ENCODE assay signal across 30 cellular contexts in the genomic region with DNA sequence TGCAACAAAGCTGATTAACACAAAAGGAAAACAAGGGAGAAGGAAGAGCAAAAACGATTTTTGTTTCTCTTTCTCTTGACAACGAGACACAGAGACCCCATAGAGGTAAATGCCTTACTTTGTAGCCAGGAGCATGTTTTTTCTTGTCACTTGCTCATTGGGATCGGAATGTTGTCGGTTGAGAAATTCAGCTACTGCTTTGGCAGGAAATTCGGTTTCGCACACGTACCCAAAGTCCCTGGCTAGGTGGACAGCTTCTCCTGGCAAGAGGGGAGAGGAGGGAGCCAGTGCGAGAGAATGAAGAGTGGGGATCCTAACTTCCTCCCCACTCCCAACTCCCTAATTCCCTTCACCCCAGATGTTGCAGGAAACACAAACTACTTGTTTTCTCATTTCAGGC. TPM values are rescaled to one million over a fixed set of nuclear protein-coding genes. Genes with fewer than 3 reads are reported as not detected.
DNase-seq lines count a peak whose midpoint lies in the region; ATAC-seq and TF ChIP-seq lines count a peak whose summit lies in the region.
"Had no signal": no experiment of that assay in that cellular context is flagged by ENCODE, and none has a peak within 500 bp of the region (broad histone marks: within the 10 kb centered on the region; RNA-seq: fewer than 3 reads in every experiment).

No MANE protein-coding gene starts in this region.

- peaks cover 9 to 35% (median 10%) of the 10 kb centered on the region in 3 donors for H3K9me3 Mint-ChIP-seq in T-cell
- H3K9me3 Mint-ChIP-seq: nephron progenitor cell had no signal

- no peaks in the 10 kb centered on the region for H3K27me3 ChIP-seq in esophagus (ENCODE audit: control insufficient read depth in 1 of 2, insufficient read depth in 2 of 2, low read length in 2 of 2)
- peaks cover 52% of the 10 kb centered on the region for H3K27me3 ChIP-seq in BE2C
- H3K27me3 ChIP-seq: MG63 had no signal

- H3K27ac ChIP-seq in RWPE1 (peak overlapping the region; percentile 76), esophagus (ENCODE audit: low read depth in 2 of 2, low read length in 1 of 2) (peak overlapping the region; percentile 17 to 47), skin epidermis (peak overlapping the region in 13 of 21 experiments; percentile 7 to 78 (median 48))
- H3K27ac ChIP-seq: BLaER1, right lobe of liver, tibial nerve had no signal

- H3K4me1 ChIP-seq in esophagus (ENCODE audit: control insufficient read depth in 2 of 2, insufficient read depth in 2 of 2, low read length in 1 of 2) (peaks cover 6 to 8% of the 10 kb centered on the region in 2 donors), BE2C (no peaks in the 10 kb centered on the region)

- TF ChIP-seq CTCF in RWPE1 (conservative IDR thresholded peaks at IDR 0.05; ENCODE audit: low read depth), result no peak
- TF ChIP-seq CTCF in BE2C (IDR thresholded peaks at IDR 0.05; ENCODE audit: low read depth, low read length), result no peak

- POLR2A ChIA-PET in RWPE1 (lab: Yijun Ruan, JAX; ENCODE audit: low non-redundant PET) (interaction anchor here (0.6 to 1.0 kb wide), 2 partner anchors 15 to 23 kb away, joined by 4 to 6 read pairs; partner anchors contain the start of gene TFAP2A), T-cell (lab: Charles Lee) (no interaction called here)

- H3K4me3 Mint-ChIP-seq in T-cell, result no peak overlapping the region
- H3K4me3 Mint-ChIP-seq: activated CD8-positive, alpha-beta T cell treated with anti-CD3 and anti-CD28 coated beads for 36 hours; activated naive CD8-positive, alpha-beta T cell treated with anti-CD3 and anti-CD28 coated beads, Interleukin-2, amount 50 U/mL, for 24 hours; nephron progenitor cell; stimulated activated naive CD8-positive, alpha-beta T cell treated with anti-CD3 and anti-CD28 coated beads, Interleukin-15, amount 100 ng/mL, for 72 hours had no signal

- WGBS in esophagus, 2 donors, result 30 to 34% methylated on average over 8 of the region's 8 CpGs

- CTCF ChIA-PET in RWPE1 (lab: Yijun Ruan, JAX), result interaction anchor here (0.5 to 1.7 kb wide), 6 partner anchors 12 to 1149 kb away, joined by 3 to 4 read pairs (median 3); no protein-coding TSS in a partner anchor
- CTCF ChIA-PET in T-cell (lab: Charles Lee), result interaction anchor here in 1 of 2 donors (1.5 kb wide), 1 partner anchor 11 kb away, joined by 3 read pairs; no protein-coding TSS in a partner anchor

- ATAC-seq in T-cell (replicated peaks in 1 of 4), result no peak
- ATAC-seq: activated CD8-positive, alpha-beta T cell treated with anti-CD3 and anti-CD28 coated beads for 36 hours; activated naive CD8-positive, alpha-beta T cell treated with anti-CD3 and anti-CD28 coated beads, Interleukin-2, amount 50 U/mL, for 24 hours; esophagus mucosa; mucosa of descending colon; right lobe of liver; stimulated activated naive CD8-positive, alpha-beta T cell treated with anti-CD3 and anti-CD28 coated beads, Interleukin-15, amount 100 ng/mL, for 72 hours had no signal

- no peak overlapping the region for H3K27ac Mint-ChIP-seq in T-cell
- H3K27ac Mint-ChIP-seq: activated CD8-positive, alpha-beta T cell treated with anti-CD3 and anti-CD28 coated beads for 36 hours; activated naive CD8-positive, alpha-beta T cell treated with anti-CD3 and anti-CD28 coated beads, Interleukin-2, amount 50 U/mL, for 24 hours; nephron progenitor cell; stimulated activated naive CD8-positive, alpha-beta T cell treated with anti-CD3 and anti-CD28 coated beads, Interleukin-15, amount 100 ng/mL, for 72 hours had no signal

- H3K36me3 ChIP-seq in esophagus (ENCODE audit: control insufficient read depth in 2 of 2, insufficient read depth in 2 of 2, low read length in 1 of 2), result no peaks in the 10 kb centered on the region
- H3K36me3 ChIP-seq in BE2C, result no peaks in the 10 kb centered on the region
- H3K36me3 ChIP-seq: BLaER1, right lobe of liver, tibial nerve had no signal

- H3K4me1 Mint-ChIP-seq in T-cell, result peaks cover 0 to 14% (median 9%) of the 10 kb centered on the region in 3 donors

- DNase-seq in ELF-1 (ENCODE audit: low read depth, low spot score) (peak; percentile 63), RWPE1 (ENCODE audit: low spot score) (peak; percentile 72), DMS153 (lab: John Stamatoyannopoulos, UW) (no peak), GOT3 (lab: John Stamatoyannopoulos, UW) (no peak), BE2C (no peak), T-cell (no peak)
- DNase-seq: ACHN; activated CD4-positive, alpha-beta T cell treated with anti-CD3 and anti-CD28 coated beads for 1 hour; activated CD8-positive, alpha-beta T cell treated with anti-CD3 and anti-CD28 coated beads for 36 hours; activated gamma-delta T cell; activated naive CD8-positive, alpha-beta T cell treated with anti-CD3 and anti-CD28 coated beads, Interleukin-2, amount 50 U/mL, for 24 hours; activated T-cell treated with anti-CD3 and anti-CD28 coated beads for 4 hours; COR-L47; DMS79 treated with DMSO at 0.1 percent for 48 hours; hippocampal formation; MG63; mucosa of descending colon; NCI-H1417; NCI-H446; nephron progenitor cell; right lobe of liver; stimulated activated CD4-positive, alpha-beta T cell treated with anti-CD3 and anti-CD28 coated beads, Interleukin-15, amount 100 ng/mL, for 24 hours; stimulated activated naive CD8-positive, alpha-beta T cell treated with anti-CD3 and anti-CD28 coated beads, Interleukin-15, amount 100 ng/mL, for 72 hours; T-helper 1 cell had no signal

- H3K9me3 ChIP-seq in esophagus (ENCODE audit: control insufficient read depth in 2 of 2, insufficient read depth in 1 of 2, low read depth in 1 of 2, low read length in 1 of 2) (peaks cover 3 to 4% of the 10 kb centered on the region in 2 donors), BE2C (no peaks in the 10 kb centered on the region; the same call in 1 of the 2 replicates)
- H3K9me3 ChIP-seq: MG63, right lobe of liver, tibial nerve had no signal

- H3K27me3 Mint-ChIP-seq in T-cell, result peaks cover 54 to 58% of the 10 kb centered on the region in 2 donors

- no peaks in the 10 kb centered on the region for H3K36me3 Mint-ChIP-seq in T-cell

- H3K4me3 ChIP-seq in esophagus (ENCODE audit: low read depth in 1 of 2, low read length in 2 of 2) (no peak overlapping the region), skin epidermis (no peak overlapping the region), BE2C (ENCODE audit: low read depth, low read length) (no peak overlapping the region)
- H3K4me3 ChIP-seq: BLaER1, MG63, mucosa of descending colon, right lobe of liver, tibial nerve had no signal

RNA-seq across cellular contexts. Expression of gene TFAP2A, which starts 14.5 kb away (rescaled TPM):
- 10 to 100 TPM; 20.9 to 28.8 TPM for polyA plus RNA-seq in esophagus
- polyA plus RNA-seq in BE2C (2012; ENCODE audit: insufficient read depth, insufficient read length, low read depth), result 1.6 TPM
- total RNA-seq in T-cell, result under 1 TPM in 3 of 5 donors, not detected in 2; 0.15 to 0.69 (median 0.28) TPM
- total RNA-seq: activated CD8-positive, alpha-beta T cell treated with anti-CD3 and anti-CD28 coated beads for 36 hours; frontal cortex had no signal

Comparison
In these comparisons a context has a peak if more than half of its experiments do, and no peak if none do; other contexts are left out.
1. DNase-seq: peak in ELF-1 (single experiment) and RWPE1 (single experiment); none in DMS153 (single experiment), GOT3 (single experiment), BE2C (single experiment) and T-cell (0 of 34).
2. Peak in every context shown above with its lines, with median percentiles within 50 percentile points of each other: H3K27ac ChIP-seq.